Comparison of ENCODE assay signal across 6 cellular contexts in genomic region chr6:991192-991591, GRCh38.
"Had no signal": no experiment of that assay in that cellular context is flagged by ENCODE, and none has a peak within 500 bp of the region (broad histone marks: within the 10 kb centered on the region; RNA-seq: fewer than 3 reads in every experiment).

No MANE protein-coding gene starts in this region.

- DNase-seq: IMR-90, KBM-7, KG1 had no signal

- H3K4me3 ChIP-seq: K562 had no signal

- H3K27ac ChIP-seq: HL-60, KMS-11 had no signal
